8 cellular contexts compared by ENCODE assay signal in the genomic region with DNA sequence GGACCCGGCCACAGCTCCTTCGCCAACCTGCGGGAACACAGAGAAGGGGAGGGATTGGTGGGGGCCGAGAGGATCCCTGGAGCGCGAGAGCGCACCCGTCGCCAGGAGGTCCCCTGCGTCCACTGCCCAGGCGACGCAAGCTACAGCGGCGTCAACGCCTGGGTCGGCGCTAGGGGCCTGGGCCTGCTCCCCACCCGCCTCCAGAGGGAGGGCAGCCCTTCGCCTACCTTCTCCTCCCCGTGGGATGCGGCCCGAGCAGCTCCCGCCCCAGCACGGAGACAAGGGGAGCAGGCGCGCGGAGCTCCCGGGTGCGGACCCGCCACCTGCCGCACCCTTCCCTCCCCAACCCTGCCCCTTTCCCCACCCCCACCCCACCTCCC.
DNase-seq lines count a peak whose midpoint lies in the region; ATAC-seq and TF ChIP-seq lines count a peak whose summit lies in the region.

No MANE protein-coding gene starts in this region.

- no peaks in the 10 kb centered on the region for H4K20me1 ChIP-seq in Loucy (ENCODE audit: insufficient read depth, low read length, poor library complexity, severe bottlenecking)

- H3K27me3 ChIP-seq in CD4-positive, CD25-positive, alpha-beta regulatory T cell (ENCODE audit: control insufficient read depth, insufficient read depth, low read length), result no peaks in the 10 kb centered on the region
- H3K27me3 ChIP-seq in Loucy (ENCODE audit: insufficient read depth, low read length, poor library complexity, severe bottlenecking) (no peaks in the 10 kb centered on the region), mucosa of rectum (ENCODE audit: control insufficient read depth in 2 of 2, insufficient read depth in 2 of 2, low read length in 2 of 2) (peaks cover 9 to 11% of the 10 kb centered on the region in 2 donors)

- H3K9ac ChIP-seq in Loucy (ENCODE audit: low read depth, low read length, poor library complexity, severe bottlenecking), result peak overlapping the region; percentile 89
- peak overlapping the region; percentile 52 to 71 for H3K9ac ChIP-seq in mucosa of rectum (ENCODE audit: low read depth in 1 of 2, low read length in 2 of 2)

- H3K79me2 ChIP-seq in Loucy (ENCODE audit: insufficient read depth, low read length), result peaks cover 28% of the 10 kb centered on the region

- H3K27ac ChIP-seq in CD4-positive, CD25-positive, alpha-beta regulatory T cell (ENCODE audit: insufficient read depth, low read length, poor library complexity, severe bottlenecking), result no peak overlapping the region
- H3K27ac ChIP-seq in mucosa of rectum (ENCODE audit: low read depth in 2 of 2, low read length in 2 of 2), result peak overlapping the region; percentile 37 to 65

- no peaks in the 10 kb centered on the region for H3K9me3 Mint-ChIP-seq in CD4-positive, CD25-positive, alpha-beta regulatory T cell

- no peak overlapping the region for H3K27ac Mint-ChIP-seq in CD4-positive, CD25-positive, alpha-beta regulatory T cell

- H3K9me3 ChIP-seq in CD4-positive, CD25-positive, alpha-beta regulatory T cell (ENCODE audit: control insufficient read depth in 2 of 2, low read length in 2 of 2), result no peaks in the 10 kb centered on the region
- H3K9me3 ChIP-seq in Loucy (ENCODE audit: insufficient read depth, low read depth, low read length) (no peaks in the 10 kb centered on the region), mucosa of rectum (ENCODE audit: control insufficient read depth in 2 of 2, low read length in 2 of 2) (no peaks in the 10 kb centered on the region)

- no peaks in the 10 kb centered on the region for H3F3A ChIP-seq in Loucy (ENCODE audit: low read depth)

- no peak for TF ChIP-seq CTCF in Loucy (conservative IDR thresholded peaks at IDR 0.05; ENCODE audit: low read length)

- peak overlapping the region; percentile 86 for H3K4me2 ChIP-seq in Loucy (ENCODE audit: low read depth, low read length, poor library complexity, severe bottlenecking)

- peak overlapping the region; percentile 55; the same call in 1 of the 2 replicates for H2AFZ ChIP-seq in Loucy (ENCODE audit: low read length)

- H3K4me3 ChIP-seq in CD4-positive, CD25-positive, alpha-beta regulatory T cell (ENCODE audit: low read depth, low read length), result no peak overlapping the region
- H3K4me3 ChIP-seq in Loucy (ENCODE audit: low read length, poor library complexity, severe bottlenecking) (peak overlapping the region; percentile 85), mucosa of rectum (ENCODE audit: low read length in 2 of 2) (peak overlapping the region; percentile 70 to 72)

- ATAC-seq in CD4-positive, CD25-positive, alpha-beta regulatory T cell (ENCODE audit: low read depth in 2 of 2), result no peak
- no peak for ATAC-seq in HG02678 (IDR thresholded peaks at IDR 0.05; ENCODE audit: unreplicated experiment)

- peaks cover 7% of the 10 kb centered on the region for H3K36me3 ChIP-seq in CD4-positive, CD25-positive, alpha-beta regulatory T cell (ENCODE audit: control insufficient read depth, insufficient read depth, low read length)
- peaks cover 3% of the 10 kb centered on the region; the same call in 1 of the 2 replicates for H3K36me3 ChIP-seq in Loucy (ENCODE audit: insufficient read depth, low read length)
- peaks cover 6 to 23% of the 10 kb centered on the region in 2 donors for H3K36me3 ChIP-seq in mucosa of rectum (ENCODE audit: control insufficient read depth in 2 of 2, insufficient read depth in 2 of 2, low read length in 2 of 2)

- peaks cover 13% of the 10 kb centered on the region for H3K27me3 Mint-ChIP-seq in CD4-positive, CD25-positive, alpha-beta regulatory T cell

- peak overlapping the region; percentile 69 to 83 (median 77) for H3K4me3 Mint-ChIP-seq in CD4-positive, CD25-positive, alpha-beta regulatory T cell

- H3K9me2 ChIP-seq in Loucy (replicated peaks; ENCODE audit: low read depth, low read length), result no peaks in the 10 kb centered on the region

- peaks cover 0 to 40% (median 11%) of the 10 kb centered on the region in 4 donors for H3K4me1 Mint-ChIP-seq in CD4-positive, CD25-positive, alpha-beta regulatory T cell

- peaks cover 4% of the 10 kb centered on the region for H3K36me3 Mint-ChIP-seq in CD4-positive, CD25-positive, alpha-beta regulatory T cell

- peaks cover 45% of the 10 kb centered on the region for H3K4me1 ChIP-seq in CD4-positive, CD25-positive, alpha-beta regulatory T cell (ENCODE audit: control insufficient read depth, insufficient read depth, low read length, poor library complexity, severe bottlenecking)
- H3K4me1 ChIP-seq in Loucy (ENCODE audit: insufficient read depth, low read length, poor library complexity, severe bottlenecking) (peaks cover 27% of the 10 kb centered on the region), mucosa of rectum (ENCODE audit: control insufficient read depth in 2 of 2, insufficient read depth in 2 of 2, low read length in 2 of 2) (peaks cover 35 to 40% of the 10 kb centered on the region in 2 donors)

- peak in 1 of 3 donors; percentile 27 for DNase-seq in CD4-positive, CD25-positive, alpha-beta regulatory T cell
- DNase-seq in dermis microvascular lymphatic vessel endothelial cell (ENCODE audit: low read depth in 2 of 2), result peak; percentile 16 to 40
- DNase-seq in NCI-H2107 treated with DMSO at 0.1 percent for 48 hours (lab: John Stamatoyannopoulos, UW; ENCODE audit: unreplicated experiment), result no peak
- no peak for DNase-seq in CD1c-positive myeloid dendritic cell (ENCODE audit: extremely low spot score)
- DNase-seq in NCI-H2196 treated with DMSO at 0.1 percent for 48 hours (lab: John Stamatoyannopoulos, UW; ENCODE audit: unreplicated experiment), result no peak

Comparison
In these comparisons a context has a peak if more than half of its experiments do, and no peak if none do; other contexts are left out.
1. DNase-seq: peak in dermis microvascular lymphatic vessel endothelial cell (2 of 2); none in NCI-H2107 treated with DMSO at 0.1 percent for 48 hours (single experiment), CD1c-positive myeloid dendritic cell (single experiment) and NCI-H2196 treated with DMSO at 0.1 percent for 48 hours (single experiment).